ENCODE assay signal across 28 cellular contexts in the genomic region with DNA sequence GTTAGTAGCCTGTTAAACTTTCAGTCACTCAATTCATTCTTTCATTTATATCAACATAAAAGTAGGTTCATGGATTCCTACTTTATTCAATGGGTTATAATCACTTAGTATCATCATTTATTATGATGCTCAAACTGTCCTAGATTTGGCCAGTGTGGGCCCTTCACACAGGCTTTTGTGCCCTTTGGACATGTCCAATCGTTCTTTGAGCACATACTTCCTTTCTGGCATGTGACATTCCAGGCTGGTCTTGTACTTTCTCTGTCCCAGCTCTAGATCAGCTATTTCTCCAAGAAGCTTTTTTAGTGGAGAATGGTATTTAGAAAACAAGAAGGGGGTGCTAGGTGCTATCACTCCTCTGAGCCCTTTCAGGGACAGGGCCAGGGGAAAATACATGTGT. TPM values are rescaled to one million over a fixed set of nuclear protein-coding genes. Genes with fewer than 3 reads are reported as not detected.
A peak's percentile ranks its signal among the peaks of the same experiment; 100 is the strongest.
DNase-seq lines count a peak whose midpoint lies in the region; ATAC-seq, FAIRE-seq and TF ChIP-seq lines count a peak whose summit lies in the region.
"Had no signal": no experiment of that assay in that cellular context is flagged by ENCODE, and none has a peak within 500 bp of the region (broad histone marks: within the 10 kb centered on the region; RNA-seq: fewer than 3 reads in every experiment).

No MANE protein-coding gene starts in this region.

- TF ChIP-seq EP300 in GM12878 (IDR thresholded peaks at IDR 0.05; ENCODE audit: borderline replicate concordance in 1 of 2, control insufficient read depth in 1 of 2, low read depth in 2 of 2, low read length in 2 of 2), result no peak

- no peak overlapping the region for H3K9ac ChIP-seq in GM12878 (ENCODE audit: control insufficient read depth, insufficient read depth, low read length)
- H3K9ac ChIP-seq: BLaER1 had no signal

- TF ChIP-seq RAD21 in GM12878 (IDR thresholded peaks at IDR 0.05; ENCODE audit: insufficient read depth, low read depth, low read length), result no peak

- TF ChIP-seq CTCF in Panc1 (IDR thresholded peaks at IDR 0.05) (no peak), GM12878 (IDR thresholded peaks at IDR 0.05 in 2 of 3, conservative IDR thresholded peaks at IDR 0.05 in 1 of 3; ENCODE audit: control insufficient read depth in 2 of 3, extremely low read depth in 1 of 3, insufficient read depth in 1 of 3, low read depth in 3 of 3, low read length in 3 of 3) (no peak)

- BruUV-seq in Panc1 (replicated peaks; lab: Mats Ljungman, UMichigan) (TSS peak; percentile 7), GM12878 (replicated peaks; lab: Mats Ljungman, UMichigan) (TSS peak; percentile 37)

- H3K4me3 Mint-ChIP-seq in T-helper 17 cell (no peak overlapping the region), memory B cell (no peak overlapping the region)
- H3K4me3 Mint-ChIP-seq: CD14-positive monocyte; CD4-positive, alpha-beta memory T cell; CD4-positive, CD25-positive, alpha-beta regulatory T cell; CD8-positive, alpha-beta memory T cell had no signal

- H3K9me3 Mint-ChIP-seq in memory B cell, result no peaks in the 10 kb centered on the region
- H3K9me3 Mint-ChIP-seq: CD14-positive monocyte; CD4-positive, alpha-beta memory T cell; CD4-positive, CD25-positive, alpha-beta regulatory T cell; CD8-positive, alpha-beta memory T cell had no signal

- intact Hi-C loops in Panc1 (cut with micrococcal nuclease; ENCODE audit: unreplicated experiment), result no loop called here
- intact Hi-C loops in GM12878 (cut with micrococcal nuclease; ENCODE audit: unreplicated experiment), result no loop called here

- no peak overlapping the region for H3K4me3 ChIP-seq in Panc1 (ENCODE audit: low read depth in 2 of 2, low read length in 2 of 2)
- no peak overlapping the region for H3K4me3 ChIP-seq in GM12878
- H3K4me3 ChIP-seq: BLaER1 had no signal

- no peaks in the 10 kb centered on the region for H4K20me1 ChIP-seq in GM12878 (ENCODE audit: control insufficient read depth, insufficient read depth)

- 64% methylated on average over 1 of the region's 1 CpG for WGBS in GM12878 (ENCODE audit: insufficient coverage, insufficient replicate concordance, low lambda C conversion rate, missing lambda C conversion rate)

- POLR2A ChIA-PET in Panc1 (lab: Charles Lee), result no interaction called here
- POLR2A ChIA-PET in GM12878 (lab: Charles Lee), result no interaction called here

- H3K27me3 ChIP-seq in Panc1 (ENCODE audit: control insufficient read depth, insufficient read depth, low read length), result no peaks in the 10 kb centered on the region
- no peaks in the 10 kb centered on the region for H3K27me3 ChIP-seq in GM12878 (replicated peaks in 1 of 2; ENCODE audit: control insufficient read depth in 2 of 2, insufficient read depth in 2 of 2, low read length in 1 of 2)
- H3K27me3 ChIP-seq: BE2C, BLaER1 had no signal

- H2AFZ ChIP-seq in GM12878 (ENCODE audit: control insufficient read depth, low read depth, low read length), result no peak overlapping the region

- no peak overlapping the region for H3K27ac ChIP-seq in Panc1 (ENCODE audit: low read length)
- H3K27ac ChIP-seq in GM12878 (ENCODE audit: control insufficient read depth, insufficient read depth), result no peak overlapping the region
- H3K27ac ChIP-seq: BLaER1 had no signal

- peaks cover 13% of the 10 kb centered on the region for H3K36me3 Mint-ChIP-seq in T-helper 17 cell (ENCODE audit: low read depth)
- H3K36me3 Mint-ChIP-seq in memory B cell, result peaks cover 27% of the 10 kb centered on the region

- no peak for FAIRE-seq in GM12878 (lab: Jason Lieb, UNC)
- no peak for FAIRE-seq in frontal cortex (lab: Jason Lieb, UNC)
- FAIRE-seq: A204.1, GM12891, GM19239 had no signal

- in situ Hi-C loops in Panc1 (cut with HindIII; ENCODE audit: low pct_unique_long_range_greater_than_20kb, low sequenced_read_pairs), result no loop called here
- in situ Hi-C loops in GM12878 (cut with MboI), result no loop called here

- DNase-seq in Panc1 (ENCODE audit: low read depth, low spot score) (no peak), T-helper 17 cell (no peak), GM12878 (ENCODE audit: low read depth, low spot score) (no peak), memory B cell (ENCODE audit: low spot score in 2 of 2) (no peak), frontal cortex (ENCODE audit: low spot score in 2 of 2) (no peak), NCI-H748 (lab: John Stamatoyannopoulos, UW; ENCODE audit: unreplicated experiment) (no peak), amniotic stem cell (lab: John Stamatoyannopoulos, UW) (no peak)
- no peak for DNase-seq in activated CD8-positive, alpha-beta memory T cell treated with anti-CD3 and anti-CD28 coated beads, Interleukin-2, amount 50 U/mL, for 48 hours
- DNase-seq: 8988T; ACHN; BE2C; C1 segment of cervical spinal cord; CD4-positive, alpha-beta memory T cell; CD4-positive, CD25-positive, alpha-beta regulatory T cell; CD8-positive, alpha-beta memory T cell; COR-L47; DMS 273 treated with DMSO at 0.1 percent for 48 hours; DMS153; DMS53; DMS79; DND-41; EL; GDM1 had no signal

- CTCF ChIA-PET in Panc1 (lab: Charles Lee), result no interaction called here
- CTCF ChIA-PET in GM12878 (lab: Yijun Ruan, JAX), result interaction anchor here (1.1 kb wide), 1 partner anchor 14 kb away, joined by 3 read pairs; no protein-coding TSS in a partner anchor

- H3K36me3 ChIP-seq in Panc1 (ENCODE audit: control insufficient read depth, insufficient read depth, low read length) (peaks cover 34% of the 10 kb centered on the region), GM12878 (ENCODE audit: control insufficient read depth in 2 of 2, insufficient read depth in 2 of 2, low read length in 1 of 2) (peaks cover 12 to 24% of the 10 kb centered on the region in 2 experiments)

- peaks cover 14% of the 10 kb centered on the region for H3K79me2 ChIP-seq in GM12878 (ENCODE audit: control insufficient read depth, insufficient read depth, low read length)

- H3K9me3 ChIP-seq in Panc1 (ENCODE audit: control insufficient read depth, insufficient read depth, low read depth, low read length) (no peaks in the 10 kb centered on the region), T-helper 17 cell (ENCODE audit: control insufficient read depth, low read length, poor library complexity, severe bottlenecking) (no peaks in the 10 kb centered on the region), GM12878 (replicated peaks; ENCODE audit: control insufficient read depth, insufficient read depth, low read length) (no peaks in the 10 kb centered on the region)
- H3K9me3 ChIP-seq: BE2C, BLaER1 had no signal

- ATAC-seq in Panc1 (no peak), T-helper 17 cell (no peak), GM12878 (no peak), memory B cell (ENCODE audit: low read depth) (no peak)

- peaks cover 15% of the 10 kb centered on the region for H3K4me1 Mint-ChIP-seq in T-helper 17 cell
- H3K4me1 Mint-ChIP-seq in memory B cell, result no peaks in the 10 kb centered on the region
- H3K4me1 Mint-ChIP-seq: CD14-positive monocyte had no signal

- H3K27me3 Mint-ChIP-seq in T-helper 17 cell (no peaks in the 10 kb centered on the region), memory B cell (no peaks in the 10 kb centered on the region)
- H3K27me3 Mint-ChIP-seq: CD4-positive, alpha-beta memory T cell; CD4-positive, CD25-positive, alpha-beta regulatory T cell; CD8-positive, alpha-beta memory T cell had no signal

- no peak for TF ChIP-seq POLR2A in GM12878 (IDR thresholded peaks at IDR 0.05; ENCODE audit: low read depth, low read length)

- peak overlapping the region; percentile 65 for H3K27ac Mint-ChIP-seq in T-helper 17 cell
- H3K27ac Mint-ChIP-seq in memory B cell, result peak overlapping the region; percentile 68
- H3K27ac Mint-ChIP-seq: CD4-positive, alpha-beta memory T cell; CD4-positive, CD25-positive, alpha-beta regulatory T cell had no signal

- RAD21 ChIA-PET in GM12878 (lab: Charles Lee; ENCODE audit: unreplicated experiment), result no interaction called here

- SMC1A ChIA-PET in GM12878 (lab: Charles Lee; ENCODE audit: uncharacterized antibody, unreplicated experiment), result interaction anchor here (0.5 to 1.0 kb wide), 2 partner anchors 171 to 210 kb away, joined by 3 read pairs; no protein-coding TSS in a partner anchor

- H3K4me1 ChIP-seq in Panc1 (ENCODE audit: control insufficient read depth, insufficient read depth, low read length) (no peaks in the 10 kb centered on the region), GM12878 (ENCODE audit: control insufficient read depth, insufficient read depth, low read length) (no peaks in the 10 kb centered on the region)
- H3K4me1 ChIP-seq: BE2C, BLaER1 had no signal

- no peak overlapping the region for H3K4me2 ChIP-seq in GM12878 (ENCODE audit: control insufficient read depth, insufficient read depth)
- H3K4me2 ChIP-seq: BLaER1 had no signal

RNA-seq across cellular contexts. Expression of gene POLR1A, which starts 11.5 kb away (rescaled TPM):
- total RNA-seq in Panc1 (2021; ENCODE audit: unreplicated experiment) (62.6 TPM), T-helper 17 cell (10 to 100 TPM; 17.7 to 19.2 TPM), GM12878 (2014; rRNA removed) (17.9 and 20.0 TPM in 2 replicates), GM12878 (2014; rRNA removed; fragmentation: Illumina TruSeq; extraction: Trizol) (13.8 and 14.0 TPM in 2 replicates), GM12878 (2021) (51.6 and 53.9 TPM in 2 replicates), frontal cortex (11.0 TPM)
- polyA plus RNA-seq in Panc1 (2012; ENCODE audit: insufficient read length), result 76.1 TPM
- 76.7 and 82.3 TPM in 2 replicates for total RNA-seq in GM12878 (2013; cell fraction: nucleolus; rRNA removed)
- polyA plus RNA-seq in GM12878 (2011; ENCODE audit: low read depth), result 5.1 TPM
- polyA plus RNA-seq in GM12878 (2011; rRNA removed) (7.5 and 13.9 TPM in 2 replicates), GM12878 (2014; fragmentation: Illumina TruSeq; extraction: Trizol) (24.2 and 29.8 TPM in 2 replicates), GM12878 (2014; fragmentation: Nextera tagmentation; extraction: Ambion mirVana) (1 to 10 TPM; 2.1 to 6.1 TPM), GM12878 (2014; rRNA removed) (15.5 and 17.0 TPM in 2 replicates), GM12878 (2016; fragmentation: Nextera tagmentation; extraction: Ambion mirVana) (10 to 100 TPM; 23.2 to 24.0 TPM)
- polyA plus RNA-seq in GM12878 (2011; cell fraction: cytosol; rRNA removed), result 10.3 and 10.4 TPM in 2 replicates
- polyA plus RNA-seq in GM12878 (2011; cell fraction: nucleus; rRNA removed), result 14.5 and 23.8 TPM in 2 replicates
- polyA plus RNA-seq in GM12878 (2012), result 9.0 and 13.2 TPM in 2 replicates
- 16.8 and 27.1 TPM in 2 replicates for polyA minus RNA-seq in GM12878 (2011; rRNA and poly(A)+ RNA removed)
- polyA minus RNA-seq in GM12878 (2011; cell fraction: cytosol; rRNA and poly(A)+ RNA removed), result 11.0 and 22.6 TPM in 2 replicates
- polyA minus RNA-seq in GM12878 (2011; cell fraction: nucleus; rRNA and poly(A)+ RNA removed), result 14.9 and 30.5 TPM in 2 replicates

RNA-seq across cellular contexts. Expression of gene PTCD3, which starts 11.8 kb away (rescaled TPM):
- total RNA-seq in Panc1 (2021; ENCODE audit: unreplicated experiment), result 93.9 TPM
- 50.7 TPM for polyA plus RNA-seq in Panc1 (2012; ENCODE audit: insufficient read length)
- 100 to 1,000 TPM; 111 to 142 TPM for total RNA-seq in T-helper 17 cell
- total RNA-seq in GM12878 (2013; cell fraction: nucleolus; rRNA removed), result 499 and 539 TPM in 2 replicates
- 119 and 155 TPM in 2 replicates for total RNA-seq in GM12878 (2014; rRNA removed)
- total RNA-seq in GM12878 (2014; rRNA removed; fragmentation: Illumina TruSeq; extraction: Trizol), result 137 and 141 TPM in 2 replicates
- 108 and 128 TPM in 2 replicates for total RNA-seq in GM12878 (2021)
- 39.0 TPM for polyA plus RNA-seq in GM12878 (2011; ENCODE audit: low read depth)
- 174 and 268 TPM in 2 replicates for polyA plus RNA-seq in GM12878 (2011; rRNA removed)
- polyA plus RNA-seq in GM12878 (2011; cell fraction: cytosol; rRNA removed), result 46.8 and 77.8 TPM in 2 replicates
- 264 and 303 TPM in 2 replicates for polyA plus RNA-seq in GM12878 (2011; cell fraction: nucleus; rRNA removed)
- 43.0 and 69.0 TPM in 2 replicates for polyA plus RNA-seq in GM12878 (2012)
- polyA plus RNA-seq in GM12878 (2014; fragmentation: Illumina TruSeq; extraction: Trizol), result 125 and 169 TPM in 2 replicates
- 10 to 100 TPM; 44.7 to 57.9 TPM for polyA plus RNA-seq in GM12878 (2014; fragmentation: Nextera tagmentation; extraction: Ambion mirVana)
- polyA plus RNA-seq in GM12878 (2014; rRNA removed), result 90.3 and 102 TPM in 2 replicates
- 100 to 1,000 TPM; 151 to 177 TPM for polyA plus RNA-seq in GM12878 (2016; fragmentation: Nextera tagmentation; extraction: Ambion mirVana)
- 102 and 159 TPM in 2 replicates for polyA minus RNA-seq in GM12878 (2011; rRNA and poly(A)+ RNA removed)
- 41.3 and 57.8 TPM in 2 replicates for polyA minus RNA-seq in GM12878 (2011; cell fraction: cytosol; rRNA and poly(A)+ RNA removed)
- polyA minus RNA-seq in GM12878 (2011; cell fraction: nucleus; rRNA and poly(A)+ RNA removed), result 278 and 616 TPM in 2 replicates
- 77.0 TPM for total RNA-seq in frontal cortex
